1 cellular context compared by ENCODE assay signal in genomic region chr20:31559704-31560093, GRCh38.
TF ChIP-seq lines count a peak whose summit lies in the region.

No MANE protein-coding gene starts in this region.

TF ChIP-seq in IMR-90, 13 proteins besides CTCF, POLR2A, EP300 and RAD21 (continued from another document):
- TF ChIP-seq USF2 (IDR thresholded peaks at IDR 0.05; ENCODE audit: low read depth, low read length), result no peak
- TF ChIP-seq, protein P1, sequence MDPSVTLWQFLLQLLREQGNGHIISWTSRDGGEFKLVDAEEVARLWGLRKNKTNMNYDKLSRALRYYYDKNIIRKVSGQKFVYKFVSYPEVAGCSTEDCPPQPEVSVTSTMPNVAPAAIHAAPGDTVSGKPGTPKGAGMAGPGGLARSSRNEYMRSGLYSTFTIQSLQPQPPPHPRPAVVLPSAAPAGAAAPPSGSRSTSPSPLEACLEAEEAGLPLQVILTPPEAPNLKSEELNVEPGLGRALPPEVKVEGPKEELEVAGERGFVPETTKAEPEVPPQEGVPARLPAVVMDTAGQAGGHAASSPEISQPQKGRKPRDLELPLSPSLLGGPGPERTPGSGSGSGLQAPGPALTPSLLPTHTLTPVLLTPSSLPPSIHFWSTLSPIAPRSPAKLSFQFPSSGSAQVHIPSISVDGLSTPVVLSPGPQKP (IDR thresholded peaks at IDR 0.05; ENCODE audit: borderline replicate concordance, low read depth, low read length), result no peak
- TF ChIP-seq CEBPB (IDR thresholded peaks at IDR 0.05; ENCODE audit: low read depth, low read length), result no peak
- no peak for TF ChIP-seq FOS (IDR thresholded peaks at IDR 0.05; ENCODE audit: low read depth, low read length)
